11 cellular contexts compared by ENCODE assay signal in the genomic region with DNA sequence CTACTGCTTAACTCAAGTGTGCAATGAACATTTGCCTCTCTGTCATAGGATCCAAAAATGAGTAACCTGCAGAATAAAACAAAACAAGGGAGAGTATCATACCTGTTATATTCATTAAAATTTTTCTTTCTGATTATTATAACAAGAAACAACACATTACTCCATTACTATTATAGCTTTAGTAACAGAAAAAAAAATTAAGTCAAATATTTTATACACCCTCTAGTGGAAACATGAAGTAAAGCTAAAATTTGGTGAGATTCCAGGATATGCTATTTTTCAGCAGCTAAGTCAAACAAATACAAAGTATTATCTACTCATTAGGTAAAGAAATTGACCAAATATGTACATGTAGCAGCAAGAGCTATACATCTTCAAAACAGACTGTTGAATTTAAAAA.
DNase-seq lines count a peak whose midpoint lies in the region; ATAC-seq, FAIRE-seq and TF ChIP-seq lines count a peak whose summit lies in the region.
"Had no signal": no experiment of that assay in that cellular context is flagged by ENCODE, and none has a peak within 500 bp of the region (broad histone marks: within the 10 kb centered on the region; RNA-seq: fewer than 3 reads in every experiment).

No MANE protein-coding gene starts in this region.

- TF ChIP-seq CTCF in AG09309 (IDR thresholded peaks at IDR 0.05; ENCODE audit: control insufficient read depth, insufficient read depth, low read depth, low read length, missing control alignments) (peak; percentile 30), VCaP (conservative IDR thresholded peaks at IDR 0.05) (peak; percentile 48)

- no peak overlapping the region for H3K4me3 ChIP-seq in AG09309 (ENCODE audit: control insufficient read depth, low read depth, low read length)

- peak; percentile 44 for FAIRE-seq in GM18507 (lab: Jason Lieb, UNC)

- DNase-seq in AG09309 (ENCODE audit: low read depth) (no peak), GM18507 (ENCODE audit: extremely low spot score, insufficient read length, low read depth) (no peak), iris pigment epithelial cell (ENCODE audit: low read depth) (peak; percentile 12), hippocampal formation (lab: John Stamatoyannopoulos, UW) (no peak), NCI-H2171 (lab: John Stamatoyannopoulos, UW) (no peak), substantia nigra (lab: John Stamatoyannopoulos, UW) (no peak)
- DNase-seq: activated CD4-positive, alpha-beta memory T cell treated with anti-CD3 and anti-CD28 coated beads, Interleukin-2, amount 10 ng/mL, durations not matched to agents 7 days and 5 days; cerebellar nuclear complex; NCI-H510A treated with DMSO at 0.1 percent for 48 hours had no signal

- H3K27ac ChIP-seq in VCaP (no peak overlapping the region), substantia nigra (ENCODE audit: low read depth, low read length, poor library complexity, severe bottlenecking) (no peak overlapping the region)

- no peak for ATAC-seq in HG03469 (IDR thresholded peaks at IDR 0.05; ENCODE audit: unreplicated experiment)
